Comparison of ENCODE assay signal across 8 cellular contexts in the genomic region with DNA sequence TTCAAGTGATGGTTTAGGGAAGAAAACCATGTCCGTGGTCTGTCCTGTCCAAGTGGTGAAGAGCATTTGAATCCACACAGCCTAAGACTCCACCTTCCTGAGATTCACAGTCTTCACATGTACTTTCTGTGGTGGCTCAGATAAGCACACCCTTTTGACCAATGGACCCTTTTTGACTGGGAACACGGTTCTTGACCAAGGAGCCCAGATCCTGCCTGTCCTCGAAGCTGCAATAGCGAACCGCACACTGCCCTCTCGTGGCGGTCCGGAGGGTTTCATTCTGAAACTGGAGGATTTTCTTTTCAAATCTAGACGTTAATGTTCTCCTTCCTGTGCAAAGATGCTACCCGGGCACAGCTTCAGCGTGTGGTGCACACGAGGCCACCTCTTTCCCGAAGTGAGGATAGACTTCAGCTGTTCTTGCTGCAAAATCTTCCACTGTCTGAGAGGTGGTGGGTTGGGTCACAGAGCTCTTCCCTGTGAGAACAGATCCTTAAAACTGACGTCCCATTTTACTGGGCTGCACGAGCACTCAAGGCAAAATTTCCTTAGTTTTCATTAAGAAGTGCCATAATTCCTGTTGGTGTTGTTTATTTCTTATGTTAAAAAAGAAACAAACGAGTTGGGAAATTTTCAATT.
A peak's percentile ranks its signal among the peaks of the same experiment; 100 is the strongest.
DNase-seq lines count a peak whose midpoint lies in the region; ATAC-seq lines count a peak whose summit lies in the region.

No MANE protein-coding gene starts in this region.

- intact Hi-C loops in cardiac septum (cut with DNase I), result loop anchor here (5.0 to 10.0 kb wide), 2 partner anchors 90 to 757 kb away; partner anchors contain the start of gene SYNJ2

- no peaks in the 10 kb centered on the region for H3K9me3 Mint-ChIP-seq in activated naive CD8-positive, alpha-beta T cell treated with anti-CD3 and anti-CD28 coated beads, Interleukin-2, amount 50 U/mL, for 24 hours

- no peaks in the 10 kb centered on the region for H3K27me3 Mint-ChIP-seq in activated naive CD8-positive, alpha-beta T cell treated with anti-CD3 and anti-CD28 coated beads, Interleukin-2, amount 50 U/mL, for 24 hours

- DNase-seq in NK-92 treated with Interleukin-12 subunit alpha and Interleukin-12 subunit beta, amount 100 ng/mL, for 24 hours (lab: John Stamatoyannopoulos, UW), result peak; percentile 29
- DNase-seq in NK-92 (lab: John Stamatoyannopoulos, UW; ENCODE audit: unreplicated experiment) (no peak), MV-4-11 (lab: John Stamatoyannopoulos, UW) (peak; percentile 45), T-helper 1 cell (peak in 4 of 5 donors; percentile 36 to 65 (median 44)), cardiac septum (ENCODE audit: low spot score) (peak; percentile 90), pulmonary artery endothelial cell (ENCODE audit: low read depth, low spot score) (peak; percentile 43)
- peak; percentile 77 for DNase-seq in activated naive CD8-positive, alpha-beta T cell treated with anti-CD3 and anti-CD28 coated beads, Interleukin-2, amount 50 U/mL, for 24 hours

- no peak overlapping the region for H3K4me3 Mint-ChIP-seq in activated naive CD8-positive, alpha-beta T cell treated with anti-CD3 and anti-CD28 coated beads, Interleukin-2, amount 50 U/mL, for 24 hours

- peak; percentile 58 for ATAC-seq in activated naive CD8-positive, alpha-beta T cell treated with anti-CD3 and anti-CD28 coated beads, Interleukin-2, amount 50 U/mL, for 24 hours
- no peak for ATAC-seq in HG02571 (IDR thresholded peaks at IDR 0.05; ENCODE audit: unreplicated experiment)

- H3K4me1 Mint-ChIP-seq in activated naive CD8-positive, alpha-beta T cell treated with anti-CD3 and anti-CD28 coated beads, Interleukin-2, amount 50 U/mL, for 24 hours, result peaks cover 26% of the 10 kb centered on the region

- peak overlapping the region; percentile 69 for H3K27ac Mint-ChIP-seq in activated naive CD8-positive, alpha-beta T cell treated with anti-CD3 and anti-CD28 coated beads, Interleukin-2, amount 50 U/mL, for 24 hours

- peaks cover 36% of the 10 kb centered on the region for H3K36me3 Mint-ChIP-seq in activated naive CD8-positive, alpha-beta T cell treated with anti-CD3 and anti-CD28 coated beads, Interleukin-2, amount 50 U/mL, for 24 hours (ENCODE audit: low read depth)
